Comparison of ENCODE assay signal across 2 cellular contexts in the genomic region with DNA sequence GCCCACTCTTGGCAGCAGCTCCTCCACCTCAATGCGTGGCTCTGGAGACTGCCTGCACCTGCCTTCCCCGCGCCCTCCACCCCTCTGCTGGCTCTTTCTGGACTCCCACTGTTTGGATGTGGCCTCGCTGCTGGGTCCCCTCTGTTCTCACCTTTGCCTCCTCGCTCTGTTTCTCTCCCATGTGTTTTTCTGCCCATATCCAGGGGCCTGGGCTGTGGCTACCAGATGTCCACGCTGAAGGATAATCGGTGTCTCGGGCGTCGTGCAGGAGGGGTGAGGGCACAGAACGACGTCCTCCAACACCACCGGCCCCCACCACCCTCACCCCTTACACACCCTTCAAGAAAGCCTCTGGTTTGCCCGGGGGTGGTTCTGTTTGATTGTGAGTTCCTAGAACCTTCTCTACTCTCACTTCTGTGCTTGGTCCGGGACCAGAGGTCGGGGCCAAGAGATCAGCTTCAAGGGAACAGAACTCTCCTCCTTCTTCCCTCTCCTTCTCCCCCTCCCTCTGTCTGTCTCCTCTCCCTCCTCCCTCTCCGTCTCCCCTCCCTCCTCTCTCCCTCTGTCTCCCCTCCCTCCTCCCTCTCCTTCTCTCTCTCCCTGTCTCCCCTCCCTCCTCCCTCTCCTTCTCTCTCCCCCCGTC.
TF ChIP-seq lines count a peak whose summit lies in the region.

No MANE protein-coding gene starts in this region.

TF ChIP-seq in SK-N-SH treated with all-trans-retinoic acid at 6 μM for 48 hours, 23 proteins besides CTCF, POLR2A, EP300 and RAD21:
- TF ChIP-seq OSR1 (CRISPR knock-in tag; IDR thresholded peaks at IDR 0.05) (no peak), ISL1 (CRISPR knock-in tag; IDR thresholded peaks at IDR 0.05) (no peak), ZNF565 (CRISPR knock-in tag; conservative IDR thresholded peaks at IDR 0.05; ENCODE audit: low read depth) (no peak), ARNTL (CRISPR knock-in tag; IDR thresholded peaks at IDR 0.05; ENCODE audit: borderline replicate concordance, low read depth) (no peak), ESRRG (CRISPR knock-in tag; IDR thresholded peaks at IDR 0.05) (no peak), ZFP30 (CRISPR knock-in tag; IDR thresholded peaks at IDR 0.05) (no peak), ZC3H10 (CRISPR knock-in tag; IDR thresholded peaks at IDR 0.05) (no peak), ZNF8 (CRISPR knock-in tag; IDR thresholded peaks at IDR 0.05) (no peak), PPARA (CRISPR knock-in tag; IDR thresholded peaks at IDR 0.05; ENCODE audit: borderline replicate concordance) (no peak), ZNF70 (CRISPR knock-in tag; IDR thresholded peaks at IDR 0.05) (no peak), TCF4 (CRISPR knock-in tag; IDR thresholded peaks at IDR 0.05; ENCODE audit: borderline replicate concordance) (no peak), BACH2 (CRISPR knock-in tag; IDR thresholded peaks at IDR 0.05; ENCODE audit: borderline replicate concordance) (no peak), CSDC2 (CRISPR knock-in tag; IDR thresholded peaks at IDR 0.05) (no peak), SNAI2 (CRISPR knock-in tag; IDR thresholded peaks at IDR 0.05) (no peak), GLIS3 (CRISPR knock-in tag; IDR thresholded peaks at IDR 0.05) (no peak)
- TF ChIP-seq, protein P1, sequence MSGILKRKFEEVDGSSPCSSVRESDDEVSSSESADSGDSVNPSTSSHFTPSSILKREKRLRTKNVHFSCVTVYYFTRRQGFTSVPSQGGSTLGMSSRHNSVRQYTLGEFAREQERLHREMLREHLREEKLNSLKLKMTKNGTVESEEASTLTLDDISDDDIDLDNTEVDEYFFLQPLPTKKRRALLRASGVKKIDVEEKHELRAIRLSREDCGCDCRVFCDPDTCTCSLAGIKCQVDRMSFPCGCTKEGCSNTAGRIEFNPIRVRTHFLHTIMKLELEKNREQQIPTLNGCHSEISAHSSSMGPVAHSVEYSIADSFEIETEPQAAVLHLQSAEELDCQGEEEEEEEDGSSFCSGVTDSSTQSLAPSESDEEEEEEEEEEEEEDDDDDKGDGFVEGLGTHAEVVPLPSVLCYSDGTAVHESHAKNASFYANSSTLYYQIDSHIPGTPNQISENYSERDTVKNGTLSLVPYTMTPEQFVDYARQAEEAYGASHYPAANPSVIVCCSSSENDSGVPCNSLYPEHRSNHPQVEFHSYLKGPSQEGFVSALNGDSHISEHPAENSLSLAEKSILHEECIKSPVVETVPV (CRISPR knock-in tag; IDR thresholded peaks at IDR 0.05) = no peak
- TF ChIP-seq, protein P2, sequence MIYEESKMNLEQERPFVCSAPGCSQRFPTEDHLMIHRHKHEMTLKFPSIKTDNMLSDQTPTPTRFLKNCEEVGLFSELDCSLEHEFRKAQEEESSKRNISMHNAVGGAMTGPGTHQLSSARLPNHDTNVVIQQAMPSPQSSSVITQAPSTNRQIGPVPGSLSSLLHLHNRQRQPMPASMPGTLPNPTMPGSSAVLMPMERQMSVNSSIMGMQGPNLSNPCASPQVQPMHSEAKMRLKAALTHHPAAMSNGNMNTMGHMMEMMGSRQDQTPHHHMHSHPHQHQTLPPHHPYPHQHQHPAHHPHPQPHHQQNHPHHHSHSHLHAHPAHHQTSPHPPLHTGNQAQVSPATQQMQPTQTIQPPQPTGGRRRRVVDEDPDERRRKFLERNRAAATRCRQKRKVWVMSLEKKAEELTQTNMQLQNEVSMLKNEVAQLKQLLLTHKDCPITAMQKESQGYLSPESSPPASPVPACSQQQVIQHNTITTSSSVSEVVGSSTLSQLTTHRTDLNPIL (CRISPR knock-in tag; IDR thresholded peaks at IDR 0.05; ENCODE audit: low read depth) = no peak
- TF ChIP-seq, protein P3, sequence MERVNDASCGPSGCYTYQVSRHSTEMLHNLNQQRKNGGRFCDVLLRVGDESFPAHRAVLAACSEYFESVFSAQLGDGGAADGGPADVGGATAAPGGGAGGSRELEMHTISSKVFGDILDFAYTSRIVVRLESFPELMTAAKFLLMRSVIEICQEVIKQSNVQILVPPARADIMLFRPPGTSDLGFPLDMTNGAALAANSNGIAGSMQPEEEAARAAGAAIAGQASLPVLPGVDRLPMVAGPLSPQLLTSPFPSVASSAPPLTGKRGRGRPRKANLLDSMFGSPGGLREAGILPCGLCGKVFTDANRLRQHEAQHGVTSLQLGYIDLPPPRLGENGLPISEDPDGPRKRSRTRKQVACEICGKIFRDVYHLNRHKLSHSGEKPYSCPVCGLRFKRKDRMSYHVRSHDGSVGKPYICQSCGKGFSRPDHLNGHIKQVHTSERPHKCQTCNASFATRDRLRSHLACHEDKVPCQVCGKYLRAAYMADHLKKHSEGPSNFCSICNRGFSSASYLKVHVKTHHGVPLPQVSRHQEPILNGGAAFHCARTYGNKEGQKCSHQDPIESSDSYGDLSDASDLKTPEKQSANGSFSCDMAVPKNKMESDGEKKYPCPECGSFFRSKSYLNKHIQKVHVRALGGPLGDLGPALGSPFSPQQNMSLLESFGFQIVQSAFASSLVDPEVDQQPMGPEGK (CRISPR knock-in tag; IDR thresholded peaks at IDR 0.05; ENCODE audit: borderline replicate concordance) = no peak
- TF ChIP-seq, protein P4, sequence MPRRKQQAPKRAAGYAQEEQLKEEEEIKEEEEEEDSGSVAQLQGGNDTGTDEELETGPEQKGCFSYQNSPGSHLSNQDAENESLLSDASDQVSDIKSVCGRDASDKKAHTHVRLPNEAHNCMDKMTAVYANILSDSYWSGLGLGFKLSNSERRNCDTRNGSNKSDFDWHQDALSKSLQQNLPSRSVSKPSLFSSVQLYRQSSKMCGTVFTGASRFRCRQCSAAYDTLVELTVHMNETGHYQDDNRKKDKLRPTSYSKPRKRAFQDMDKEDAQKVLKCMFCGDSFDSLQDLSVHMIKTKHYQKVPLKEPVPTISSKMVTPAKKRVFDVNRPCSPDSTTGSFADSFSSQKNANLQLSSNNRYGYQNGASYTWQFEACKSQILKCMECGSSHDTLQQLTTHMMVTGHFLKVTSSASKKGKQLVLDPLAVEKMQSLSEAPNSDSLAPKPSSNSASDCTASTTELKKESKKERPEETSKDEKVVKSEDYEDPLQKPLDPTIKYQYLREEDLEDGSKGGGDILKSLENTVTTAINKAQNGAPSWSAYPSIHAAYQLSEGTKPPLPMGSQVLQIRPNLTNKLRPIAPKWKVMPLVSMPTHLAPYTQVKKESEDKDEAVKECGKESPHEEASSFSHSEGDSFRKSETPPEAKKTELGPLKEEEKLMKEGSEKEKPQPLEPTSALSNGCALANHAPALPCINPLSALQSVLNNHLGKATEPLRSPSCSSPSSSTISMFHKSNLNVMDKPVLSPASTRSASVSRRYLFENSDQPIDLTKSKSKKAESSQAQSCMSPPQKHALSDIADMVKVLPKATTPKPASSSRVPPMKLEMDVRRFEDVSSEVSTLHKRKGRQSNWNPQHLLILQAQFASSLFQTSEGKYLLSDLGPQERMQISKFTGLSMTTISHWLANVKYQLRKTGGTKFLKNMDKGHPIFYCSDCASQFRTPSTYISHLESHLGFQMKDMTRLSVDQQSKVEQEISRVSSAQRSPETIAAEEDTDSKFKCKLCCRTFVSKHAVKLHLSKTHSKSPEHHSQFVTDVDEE (CRISPR knock-in tag; IDR thresholded peaks at IDR 0.05) = no peak
TF ChIP-seq in SK-N-SH treated with all-trans-retinoic acid at 6 μM for 48 hours: peak in this region for 0.

TF ChIP-seq in SK-N-SH, 30 proteins besides CTCF, POLR2A, EP300 and RAD21:
- TF ChIP-seq SIN3A (IDR thresholded peaks at IDR 0.05; ENCODE audit: borderline replicate concordance, low read depth, low read length) = no peak
- TF ChIP-seq, protein P5, sequence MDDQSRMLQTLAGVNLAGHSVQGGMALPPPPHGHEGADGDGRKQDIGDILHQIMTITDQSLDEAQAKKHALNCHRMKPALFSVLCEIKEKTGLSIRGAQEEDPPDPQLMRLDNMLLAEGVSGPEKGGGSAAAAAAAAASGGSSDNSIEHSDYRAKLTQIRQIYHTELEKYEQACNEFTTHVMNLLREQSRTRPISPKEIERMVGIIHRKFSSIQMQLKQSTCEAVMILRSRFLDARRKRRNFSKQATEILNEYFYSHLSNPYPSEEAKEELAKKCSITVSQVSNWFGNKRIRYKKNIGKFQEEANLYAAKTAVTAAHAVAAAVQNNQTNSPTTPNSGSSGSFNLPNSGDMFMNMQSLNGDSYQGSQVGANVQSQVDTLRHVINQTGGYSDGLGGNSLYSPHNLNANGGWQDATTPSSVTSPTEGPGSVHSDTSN (IDR thresholded peaks at IDR 0.05) = no peak
- TF ChIP-seq NRF1 (IDR thresholded peaks at IDR 0.05; ENCODE audit: low read depth, low read length) = no peak
- TF ChIP-seq, protein P6, sequence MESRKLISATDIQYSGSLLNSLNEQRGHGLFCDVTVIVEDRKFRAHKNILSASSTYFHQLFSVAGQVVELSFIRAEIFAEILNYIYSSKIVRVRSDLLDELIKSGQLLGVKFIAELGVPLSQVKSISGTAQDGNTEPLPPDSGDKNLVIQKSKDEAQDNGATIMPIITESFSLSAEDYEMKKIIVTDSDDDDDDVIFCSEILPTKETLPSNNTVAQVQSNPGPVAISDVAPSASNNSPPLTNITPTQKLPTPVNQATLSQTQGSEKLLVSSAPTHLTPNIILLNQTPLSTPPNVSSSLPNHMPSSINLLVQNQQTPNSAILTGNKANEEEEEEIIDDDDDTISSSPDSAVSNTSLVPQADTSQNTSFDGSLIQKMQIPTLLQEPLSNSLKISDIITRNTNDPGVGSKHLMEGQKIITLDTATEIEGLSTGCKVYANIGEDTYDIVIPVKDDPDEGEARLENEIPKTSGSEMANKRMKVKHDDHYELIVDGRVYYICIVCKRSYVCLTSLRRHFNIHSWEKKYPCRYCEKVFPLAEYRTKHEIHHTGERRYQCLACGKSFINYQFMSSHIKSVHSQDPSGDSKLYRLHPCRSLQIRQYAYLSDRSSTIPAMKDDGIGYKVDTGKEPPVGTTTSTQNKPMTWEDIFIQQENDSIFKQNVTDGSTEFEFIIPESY (IDR thresholded peaks at IDR 0.05; ENCODE audit: borderline replicate concordance, low read depth) = no peak
- no peak for TF ChIP-seq JUND (IDR thresholded peaks at IDR 0.05)
- no peak for TF ChIP-seq YY1 (IDR thresholded peaks at IDR 0.05; ENCODE audit: low read depth)
- TF ChIP-seq, protein P7, sequence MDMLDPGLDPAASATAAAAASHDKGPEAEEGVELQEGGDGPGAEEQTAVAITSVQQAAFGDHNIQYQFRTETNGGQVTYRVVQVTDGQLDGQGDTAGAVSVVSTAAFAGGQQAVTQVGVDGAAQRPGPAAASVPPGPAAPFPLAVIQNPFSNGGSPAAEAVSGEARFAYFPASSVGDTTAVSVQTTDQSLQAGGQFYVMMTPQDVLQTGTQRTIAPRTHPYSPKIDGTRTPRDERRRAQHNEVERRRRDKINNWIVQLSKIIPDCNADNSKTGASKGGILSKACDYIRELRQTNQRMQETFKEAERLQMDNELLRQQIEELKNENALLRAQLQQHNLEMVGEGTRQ (IDR thresholded peaks at IDR 0.05; ENCODE audit: borderline replicate concordance, low read depth, low read length) = no peak
- no peak for TF ChIP-seq MXI1 (IDR thresholded peaks at IDR 0.05; ENCODE audit: low read depth, low read length)
- TF ChIP-seq TAF1 (IDR thresholded peaks at IDR 0.05; ENCODE audit: borderline replicate concordance, low read depth, low read length) = no peak
